Comparison of ENCODE assay signal across 5 cellular contexts in the genomic region with DNA sequence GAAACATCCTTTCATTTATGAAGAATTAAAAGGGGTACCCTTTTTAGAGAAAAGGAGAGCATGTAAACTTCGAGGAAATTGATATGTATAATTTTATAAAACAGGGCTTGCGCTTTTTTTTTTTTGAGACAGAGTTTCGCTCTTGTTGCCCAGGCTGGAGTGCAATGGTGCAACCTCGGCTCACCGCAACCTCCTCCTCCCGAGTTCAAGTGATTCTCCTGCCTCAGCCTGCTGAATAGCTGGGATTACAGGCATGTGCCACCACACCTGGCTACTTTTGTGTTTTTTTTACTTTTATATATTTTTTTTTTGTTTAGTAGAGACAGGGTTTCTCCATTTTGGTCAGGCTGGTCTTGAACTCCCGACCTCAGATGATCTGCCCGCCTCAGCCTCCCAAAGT. TPM values are rescaled to one million over a fixed set of nuclear protein-coding genes. Genes with fewer than 3 reads are reported as not detected.
"Had no signal": no experiment of that assay in that cellular context is flagged by ENCODE, and none has a peak within 500 bp of the region (broad histone marks: within the 10 kb centered on the region; RNA-seq: fewer than 3 reads in every experiment).

No MANE protein-coding gene starts in this region.

RNA-seq across cellular contexts. Expression of a gene that starts 40.8 kb away (rescaled TPM):
- total RNA-seq: GM23248, H4, H7, H9, HFFc6 had no signal
- polyA plus RNA-seq: GM23248 had no signal
